Comparison of ENCODE assay signal across 8 cellular contexts in genomic region chr11:112795142-112795815, GRCh38.
A peak's percentile ranks its signal among the peaks of the same experiment; 100 is the strongest.
DNase-seq lines count a peak whose midpoint lies in the region; ATAC-seq and TF ChIP-seq lines count a peak whose summit lies in the region.

No MANE protein-coding gene starts in this region.

- H3K27me3 ChIP-seq in sigmoid colon, result no peaks in the 10 kb centered on the region

- no peak for ATAC-seq in HG03135 (IDR thresholded peaks at IDR 0.05; ENCODE audit: unreplicated experiment)

- TF ChIP-seq POLR2A in sigmoid colon (IDR thresholded peaks at IDR 0.05), result no peak

- WGBS in sigmoid colon, 2 donors, result 70 to 71% methylated on average over 14 of the region's 14 CpGs

- DNase-seq in NK-92 treated with Interleukin-12 subunit alpha and Interleukin-12 subunit beta, amount 100 ng/mL, for 24 hours (lab: John Stamatoyannopoulos, UW), result peak; percentile 39
- no peak for DNase-seq in NK-92 (lab: John Stamatoyannopoulos, UW; ENCODE audit: unreplicated experiment)
- peak; percentile 37 for DNase-seq in HuH-7.5 (ENCODE audit: low spot score)
- peak; percentile 45 to 77 for DNase-seq in SW 1271 (lab: John Stamatoyannopoulos, UW)
- peak; percentile 67 for DNase-seq in fibroblast of the aortic adventitia (ENCODE audit: low read depth)
- DNase-seq in sigmoid colon, result no peak
- DNase-seq in DMS153 (lab: John Stamatoyannopoulos, UW), result no peak

- no peaks in the 10 kb centered on the region for H3K36me3 ChIP-seq in sigmoid colon

- peaks cover 0 to 44% (median 35%) of the 10 kb centered on the region in 4 donors for H3K4me1 ChIP-seq in sigmoid colon

- TF ChIP-seq EP300 in sigmoid colon (IDR thresholded peaks at IDR 0.05), result no peak

- intact Hi-C loops in sigmoid colon (cut with DNase I), result loop anchor here (5.0 kb wide), 3 partner anchors 167 to 317 kb away; partner anchors contain the start of gene NCAM1

- no peaks in the 10 kb centered on the region for H3K9me3 ChIP-seq in sigmoid colon

- TF ChIP-seq CTCF in fibroblast of the aortic adventitia (IDR thresholded peaks at IDR 0.05; ENCODE audit: insufficient read depth, low read length) (peak; percentile 76), sigmoid colon (IDR thresholded peaks at IDR 0.05) (peak in 3 of 4 experiments; percentile 46 to 65 (median 57))

- peak overlapping the region; percentile 67 to 75 (median 67) for H3K27ac ChIP-seq in sigmoid colon

- no peak overlapping the region for H3K4me3 ChIP-seq in fibroblast of the aortic adventitia (ENCODE audit: low read depth, low read length)
- no peak overlapping the region for H3K4me3 ChIP-seq in sigmoid colon

Comparison
In these comparisons a context has a peak if more than half of its experiments do, and no peak if none do; other contexts are left out.
1. DNase-seq: peak in NK-92 treated with Interleukin-12 subunit alpha and Interleukin-12 subunit beta, amount 100 ng/mL, for 24 hours (single experiment), HuH-7.5 (single experiment), SW 1271 (2 of 2) and fibroblast of the aortic adventitia (single experiment); none in NK-92 (single experiment), sigmoid colon (single experiment) and DMS153 (single experiment).